In the genomic region with DNA sequence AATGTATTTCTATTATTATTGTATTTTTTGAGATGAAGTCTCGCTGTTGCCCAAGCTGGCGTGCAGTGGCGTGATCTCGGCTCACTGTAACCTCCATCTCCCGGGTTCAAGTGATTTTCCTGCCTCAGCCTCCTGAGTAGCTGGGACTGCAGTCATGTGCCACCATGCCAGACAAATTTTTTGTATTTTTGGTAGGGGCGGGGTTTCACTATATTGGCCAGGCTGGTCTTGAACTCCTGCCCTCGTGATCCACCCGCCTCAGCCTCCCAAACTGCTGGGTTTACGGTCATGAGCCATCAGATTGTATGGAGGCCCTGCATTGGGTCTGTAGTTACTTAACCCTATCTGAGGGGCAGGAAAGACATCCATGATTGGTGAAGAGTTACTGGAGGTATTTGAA, we compare ENCODE assay signal across 3 cellular contexts. TPM values are rescaled to one million over a fixed set of nuclear protein-coding genes. Genes with fewer than 3 reads are reported as not detected.
"Had no signal": no experiment of that assay in that cellular context is flagged by ENCODE, and none has a peak within 500 bp of the region (broad histone marks: within the 10 kb centered on the region; RNA-seq: fewer than 3 reads in every experiment).

No MANE protein-coding gene starts in this region.

RNA-seq across cellular contexts. Expression of gene TPTE, which starts 23.0 kb away (rescaled TPM):
- total RNA-seq: HepG2, HT-29, IMR-90 had no signal
